ENCODE assay signal across 1 cellular context in the genomic region with DNA sequence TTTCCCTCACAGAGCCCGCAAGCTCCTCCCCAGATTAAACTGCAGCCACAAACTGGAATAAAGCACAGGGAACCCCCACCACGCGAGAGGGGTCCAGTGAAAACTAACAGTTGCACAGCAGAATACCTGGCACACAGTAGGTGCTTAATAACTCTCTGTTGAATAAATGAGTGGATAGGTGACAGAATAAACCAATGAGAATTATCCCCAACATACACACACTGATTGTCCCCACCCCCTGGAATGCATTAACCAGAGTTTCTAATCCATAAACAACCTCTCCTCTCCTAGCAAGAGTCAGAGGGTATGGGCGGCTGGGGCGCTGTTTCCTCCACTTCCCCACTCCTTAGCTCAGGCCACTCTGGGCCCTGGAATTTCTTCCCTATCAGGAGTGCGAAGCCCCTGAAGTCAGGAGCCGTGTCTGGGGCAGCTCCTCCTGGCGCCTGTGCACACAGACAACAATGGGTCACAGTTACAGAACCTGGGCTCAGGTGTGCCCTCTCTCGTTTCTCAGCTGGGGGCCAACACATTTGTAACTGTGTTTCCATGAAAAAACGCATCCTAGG.
TF ChIP-seq lines count a peak whose summit lies in the region.

No MANE protein-coding gene starts in this region.

TF ChIP-seq in IMR-90, 13 proteins besides CTCF, POLR2A, EP300 and RAD21:
- TF ChIP-seq CHD1 (IDR thresholded peaks at IDR 0.05; ENCODE audit: low read depth, low read length): no peak
- TF ChIP-seq MXI1 (IDR thresholded peaks at IDR 0.05; ENCODE audit: borderline replicate concordance, low read depth, low read length): no peak
- TF ChIP-seq MAFK (IDR thresholded peaks at IDR 0.05; ENCODE audit: low read depth, low read length): no peak
- TF ChIP-seq BHLHE40 (IDR thresholded peaks at IDR 0.05; ENCODE audit: low read depth, low read length): no peak
- no peak for TF ChIP-seq RCOR1 (IDR thresholded peaks at IDR 0.05; ENCODE audit: insufficient replicate concordance, low read length)
- TF ChIP-seq RFX5 (IDR thresholded peaks at IDR 0.05; ENCODE audit: low read depth, low read length): no peak
- TF ChIP-seq, protein P1, sequence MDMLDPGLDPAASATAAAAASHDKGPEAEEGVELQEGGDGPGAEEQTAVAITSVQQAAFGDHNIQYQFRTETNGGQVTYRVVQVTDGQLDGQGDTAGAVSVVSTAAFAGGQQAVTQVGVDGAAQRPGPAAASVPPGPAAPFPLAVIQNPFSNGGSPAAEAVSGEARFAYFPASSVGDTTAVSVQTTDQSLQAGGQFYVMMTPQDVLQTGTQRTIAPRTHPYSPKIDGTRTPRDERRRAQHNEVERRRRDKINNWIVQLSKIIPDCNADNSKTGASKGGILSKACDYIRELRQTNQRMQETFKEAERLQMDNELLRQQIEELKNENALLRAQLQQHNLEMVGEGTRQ (IDR thresholded peaks at IDR 0.05; ENCODE audit: low read depth, low read length): no peak
- TF ChIP-seq FOS (IDR thresholded peaks at IDR 0.05; ENCODE audit: low read depth, low read length): no peak
- TF ChIP-seq MAZ (IDR thresholded peaks at IDR 0.05; ENCODE audit: borderline replicate concordance, low read depth, low read length): no peak
- TF ChIP-seq CEBPB (IDR thresholded peaks at IDR 0.05; ENCODE audit: low read depth, low read length): no peak
- TF ChIP-seq NFE2L2 (IDR thresholded peaks at IDR 0.05; ENCODE audit: low read depth, low read length): no peak
- no peak for TF ChIP-seq SMC3 (IDR thresholded peaks at IDR 0.05; ENCODE audit: low read depth, low read length)
- TF ChIP-seq, protein P2, sequence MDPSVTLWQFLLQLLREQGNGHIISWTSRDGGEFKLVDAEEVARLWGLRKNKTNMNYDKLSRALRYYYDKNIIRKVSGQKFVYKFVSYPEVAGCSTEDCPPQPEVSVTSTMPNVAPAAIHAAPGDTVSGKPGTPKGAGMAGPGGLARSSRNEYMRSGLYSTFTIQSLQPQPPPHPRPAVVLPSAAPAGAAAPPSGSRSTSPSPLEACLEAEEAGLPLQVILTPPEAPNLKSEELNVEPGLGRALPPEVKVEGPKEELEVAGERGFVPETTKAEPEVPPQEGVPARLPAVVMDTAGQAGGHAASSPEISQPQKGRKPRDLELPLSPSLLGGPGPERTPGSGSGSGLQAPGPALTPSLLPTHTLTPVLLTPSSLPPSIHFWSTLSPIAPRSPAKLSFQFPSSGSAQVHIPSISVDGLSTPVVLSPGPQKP (IDR thresholded peaks at IDR 0.05; ENCODE audit: borderline replicate concordance, low read depth, low read length): no peak
